In genomic region chr18:59300676-59301285, GRCh38 we compare ENCODE assay signal across 26 cellular contexts. TPM values are rescaled to one million over a fixed set of nuclear protein-coding genes. Genes with fewer than 3 reads are reported as not detected.
A peak's percentile ranks its signal among the peaks of the same experiment; 100 is the strongest.
DNase-seq lines count a peak whose midpoint lies in the region; ATAC-seq and TF ChIP-seq lines count a peak whose summit lies in the region.
"Had no signal": no experiment of that assay in that cellular context is flagged by ENCODE, and none has a peak within 500 bp of the region (broad histone marks: within the 10 kb centered on the region; RNA-seq: fewer than 3 reads in every experiment).

No MANE protein-coding gene starts in this region.

- no peaks in the 10 kb centered on the region for H3K9me3 Mint-ChIP-seq in activated naive CD4-positive, alpha-beta T cell treated with anti-CD3 and anti-CD28 coated beads, Interleukin-2, amount 50 U/mL, for 72 hours
- no peaks in the 10 kb centered on the region for H3K9me3 Mint-ChIP-seq in stimulated activated naive CD8-positive, alpha-beta T cell treated with anti-CD3 and anti-CD28 coated beads, Interleukin-15, amount 100 ng/mL, for 72 hours
- H3K9me3 Mint-ChIP-seq: activated T-helper 2 cell treated with anti-CD3 and anti-CD28 coated beads, Interferon-gamma antibody, Interleukin-2, Interleukin-4, amounts not matched to agents 10 μg/mL and 5 μg/mL and 100 μg/mL, durations not matched to agents 14 hours and 24 hours and 36 hours; CD8-positive, alpha-beta T cell had no signal

- no peak overlapping the region for H2AFZ ChIP-seq in PC-3 (ENCODE audit: low read length)

- no peak for TF ChIP-seq CTCF in PC-3 (conservative IDR thresholded peaks at IDR 0.05; ENCODE audit: low read depth, low read length)
- TF ChIP-seq CTCF in epithelial cell of esophagus (IDR thresholded peaks at IDR 0.05; ENCODE audit: insufficient read depth, low read depth, low read length, missing control alignments): no peak

- no peaks in the 10 kb centered on the region for H4K20me1 ChIP-seq in PC-3 (ENCODE audit: low read length)

- H3K4me2 ChIP-seq in PC-3 (ENCODE audit: low read length): peak overlapping the region; percentile 57

- no peak for DNase-seq in activated naive CD4-positive, alpha-beta T cell treated with anti-CD3 and anti-CD28 coated beads, Interleukin-2, amount 50 U/mL, for 72 hours (ENCODE audit: low spot score in 2 of 2)
- DNase-seq in activated naive CD4-positive, alpha-beta T cell treated with anti-CD3 and anti-CD28 coated beads, Interleukin-2, amount 50 U/mL, for 16 hours: no peak
- peak; percentile 84 for DNase-seq in PC-3
- peak; percentile 70 for DNase-seq in epithelial cell of esophagus (ENCODE audit: low read depth)
- peak in 1 of 2 donors; percentile 13 for DNase-seq in stimulated activated naive CD8-positive, alpha-beta T cell treated with anti-CD3 and anti-CD28 coated beads, Interleukin-15, amount 100 ng/mL, for 72 hours
- DNase-seq in NCI-H187 treated with DMSO at 0.1 percent for 48 hours (lab: John Stamatoyannopoulos, UW): no peak
- DNase-seq in OCI-M1 (lab: John Stamatoyannopoulos, UW): no peak
- DNase-seq: amniotic stem cell; CD8-positive, alpha-beta T cell; DMS79 treated with DMSO at 0.1 percent for 48 hours; erythroblast; mucosa of descending colon; MV-4-11; NCI-H187; NCI-H510A; SHP77 treated with DMSO at 0.1 percent for 48 hours had no signal

- no peaks in the 10 kb centered on the region for H3F3A ChIP-seq in PC-3 (ENCODE audit: low read length, unreplicated experiment)

- H3K27ac Mint-ChIP-seq in activated naive CD4-positive, alpha-beta T cell treated with anti-CD3 and anti-CD28 coated beads, Interleukin-2, amount 50 U/mL, for 72 hours: no peak overlapping the region
- H3K27ac Mint-ChIP-seq in stimulated activated naive CD8-positive, alpha-beta T cell treated with anti-CD3 and anti-CD28 coated beads, Interleukin-15, amount 100 ng/mL, for 72 hours: no peak overlapping the region
- H3K27ac Mint-ChIP-seq: activated T-helper 2 cell treated with anti-CD3 and anti-CD28 coated beads, Interferon-gamma antibody, Interleukin-2, Interleukin-4, amounts not matched to agents 10 μg/mL and 5 μg/mL and 100 μg/mL, durations not matched to agents 14 hours and 24 hours and 36 hours; CD8-positive, alpha-beta T cell had no signal

- peak overlapping the region; percentile 67 for H3K27ac ChIP-seq in PC-3 (ENCODE audit: low read length)
- H3K27ac ChIP-seq: VCaP had no signal

- no peaks in the 10 kb centered on the region for H3K36me3 ChIP-seq in PC-3 (ENCODE audit: low read depth, low read length)

- CTCF ChIA-PET in PC-3 (lab: Charles Lee): interaction anchor here (0.5 to 1.6 kb wide), 6 partner anchors 9 to 629 kb away, joined by 3 to 6 read pairs (median 4); partner anchors contain the start of gene MALT1

- no peaks in the 10 kb centered on the region for H3K36me3 Mint-ChIP-seq in activated naive CD4-positive, alpha-beta T cell treated with anti-CD3 and anti-CD28 coated beads, Interleukin-2, amount 50 U/mL, for 72 hours
- H3K36me3 Mint-ChIP-seq: CD8-positive, alpha-beta T cell had no signal

- no peaks in the 10 kb centered on the region for H3K4me1 Mint-ChIP-seq in stimulated activated naive CD8-positive, alpha-beta T cell treated with anti-CD3 and anti-CD28 coated beads, Interleukin-15, amount 100 ng/mL, for 72 hours

- POLR2A ChIA-PET in PC-3 (lab: Charles Lee; ENCODE audit: unreplicated experiment): no interaction called here

- intact Hi-C loops in PC-3 (cut with micrococcal nuclease): no loop called here

- H3K4me1 ChIP-seq in PC-3 (ENCODE audit: insufficient read depth, low read length): peaks cover 36% of the 10 kb centered on the region

- H3K4me3 Mint-ChIP-seq in stimulated activated naive CD8-positive, alpha-beta T cell treated with anti-CD3 and anti-CD28 coated beads, Interleukin-15, amount 100 ng/mL, for 72 hours: no peak overlapping the region
- H3K4me3 Mint-ChIP-seq: CD8-positive, alpha-beta T cell had no signal

- H3K79me2 ChIP-seq in PC-3 (ENCODE audit: low read length): no peaks in the 10 kb centered on the region

- no peaks in the 10 kb centered on the region for H3K9me2 ChIP-seq in PC-3 (replicated peaks; ENCODE audit: low read length)

- no peaks in the 10 kb centered on the region for H3K9me3 ChIP-seq in PC-3 (ENCODE audit: low read length)
- H3K9me3 ChIP-seq: mucosa of descending colon had no signal

- no peak overlapping the region; the same call in 1 of the 2 replicates for H3K9ac ChIP-seq in PC-3 (ENCODE audit: low read length)

- no TSS peak for BruUV-seq in PC-3 (replicated peaks; lab: Mats Ljungman, UMichigan)

- H3K27me3 ChIP-seq in PC-3 (ENCODE audit: low read length): no peaks in the 10 kb centered on the region

- peaks cover 37% of the 10 kb centered on the region for H3K27me3 Mint-ChIP-seq in stimulated activated naive CD8-positive, alpha-beta T cell treated with anti-CD3 and anti-CD28 coated beads, Interleukin-15, amount 100 ng/mL, for 72 hours

- ATAC-seq in activated naive CD4-positive, alpha-beta T cell treated with anti-CD3 and anti-CD28 coated beads, Interleukin-2, amount 50 U/mL, for 72 hours: peak; percentile 77 to 87
- ATAC-seq in PC-3: peak; percentile 96
- ATAC-seq in stimulated activated naive CD8-positive, alpha-beta T cell treated with anti-CD3 and anti-CD28 coated beads, Interleukin-15, amount 100 ng/mL, for 72 hours: peak; percentile 90
- no peak for ATAC-seq in GM21717 (IDR thresholded peaks at IDR 0.05; ENCODE audit: unreplicated experiment)
- ATAC-seq: CD8-positive, alpha-beta T cell; K562; left lobe of liver; mucosa of descending colon had no signal

- no peak overlapping the region for H3K4me3 ChIP-seq in PC-3 (ENCODE audit: low read length)
- no peak overlapping the region for H3K4me3 ChIP-seq in epithelial cell of esophagus (ENCODE audit: low read length)
- H3K4me3 ChIP-seq: K562, mucosa of descending colon had no signal

RNA-seq across cellular contexts. Expression of gene CPLX4, which starts 17.7 kb away (rescaled TPM):
- total RNA-seq in activated naive CD4-positive, alpha-beta T cell treated with anti-CD3 and anti-CD28 coated beads, Interleukin-2, amount 50 U/mL, for 72 hours: not detected
- not detected in 2 replicates for total RNA-seq in PC-3 (2014; rRNA removed)
- total RNA-seq: activated CD8-positive, alpha-beta memory T cell treated with anti-CD3 and anti-CD28 coated beads for 36 hours; activated T-helper 2 cell treated with anti-CD3 and anti-CD28 coated beads, Interferon-gamma antibody, Interleukin-2, Interleukin-4, amounts not matched to agents 10 μg/mL and 5 μg/mL and 100 μg/mL, durations not matched to agents 14 hours and 24 hours and 36 hours; cardiac septum; CD8-positive, alpha-beta T cell; dermis microvascular lymphatic vessel endothelial cell; K562; left lobe of liver; mucosa of descending colon; T-helper 1 cell treated with Interleukin-12 subunit alpha and Interleukin-12 subunit beta and Interleukin-4 antibody, amounts not matched to agents 30 ng/mL and 1 ng/mL, for 36 hours had no signal

RNA-seq across cellular contexts. Expression of gene RAX, which starts 27.5 kb away (rescaled TPM):
- total RNA-seq in activated naive CD4-positive, alpha-beta T cell treated with anti-CD3 and anti-CD28 coated beads, Interleukin-2, amount 50 U/mL, for 72 hours: under 1 TPM in 1 of 2 donors, not detected in 1; 0.56 TPM
- not detected in 2 replicates for total RNA-seq in PC-3 (2014; rRNA removed)
- total RNA-seq: activated CD8-positive, alpha-beta memory T cell treated with anti-CD3 and anti-CD28 coated beads for 36 hours; activated T-helper 2 cell treated with anti-CD3 and anti-CD28 coated beads, Interferon-gamma antibody, Interleukin-2, Interleukin-4, amounts not matched to agents 10 μg/mL and 5 μg/mL and 100 μg/mL, durations not matched to agents 14 hours and 24 hours and 36 hours; cardiac septum; CD8-positive, alpha-beta T cell; dermis microvascular lymphatic vessel endothelial cell; K562; left lobe of liver; mucosa of descending colon; T-helper 1 cell treated with Interleukin-12 subunit alpha and Interleukin-12 subunit beta and Interleukin-4 antibody, amounts not matched to agents 30 ng/mL and 1 ng/mL, for 36 hours; temporal lobe had no signal

RNA-seq across cellular contexts. Expression of gene LMAN1, which starts 58.3 kb away (rescaled TPM):
- total RNA-seq in activated naive CD4-positive, alpha-beta T cell treated with anti-CD3 and anti-CD28 coated beads, Interleukin-2, amount 50 U/mL, for 72 hours: 100 to 1,000 TPM; 141 to 144 TPM
- 109 and 126 TPM in 2 replicates for total RNA-seq in PC-3 (2014; rRNA removed)

Comparison
In these comparisons a context has a peak if more than half of its experiments do, and no peak if none do; other contexts are left out.
1. DNase-seq: peak in PC-3 (single experiment) and epithelial cell of esophagus (single experiment); none in activated naive CD4-positive, alpha-beta T cell treated with anti-CD3 and anti-CD28 coated beads, Interleukin-2, amount 50 U/mL, for 72 hours (0 of 2), activated naive CD4-positive, alpha-beta T cell treated with anti-CD3 and anti-CD28 coated beads, Interleukin-2, amount 50 U/mL, for 16 hours (single experiment), NCI-H187 treated with DMSO at 0.1 percent for 48 hours (single experiment) and OCI-M1 (single experiment).